8 cellular contexts compared by ENCODE assay signal in genomic region chr2:216109962-216110614, GRCh38. TPM values are rescaled to one million over a fixed set of nuclear protein-coding genes. Genes with fewer than 3 reads are reported as not detected.
DNase-seq lines count a peak whose midpoint lies in the region; ATAC-seq and TF ChIP-seq lines count a peak whose summit lies in the region.

No MANE protein-coding gene starts in this region.

- DNase-seq in DMS114 treated with DMSO at 0.1 percent for 48 hours (lab: John Stamatoyannopoulos, UW; ENCODE audit: unreplicated experiment) (peak; percentile 16), SKM-1 treated with dmso at 0.1 percent for 144 hours (lab: John Stamatoyannopoulos, UW; ENCODE audit: unreplicated experiment) (peak; percentile 54), erythroblast (lab: John Stamatoyannopoulos, UW) (peak; percentile 67 to 72), osteoblast (ENCODE audit: insufficient read length, low spot score, missing footprints) (no peak)

- peak overlapping the region; percentile 96 for H3K27ac ChIP-seq in osteoblast (ENCODE audit: low read depth, low read length)

- H2AFZ ChIP-seq in osteoblast (ENCODE audit: low read length) = no peak overlapping the region

- no peaks in the 10 kb centered on the region for H3K9me3 ChIP-seq in osteoblast (ENCODE audit: low read depth, low read length)

- H3K36me3 ChIP-seq in osteoblast (ENCODE audit: insufficient read depth, low read length) = peaks cover 38% of the 10 kb centered on the region

- H3K27me3 ChIP-seq in osteoblast (ENCODE audit: insufficient read depth, low read length) = no peaks in the 10 kb centered on the region

- peak overlapping the region; percentile 96 for H3K4me3 ChIP-seq in osteoblast (ENCODE audit: insufficient read depth, low read length)

- ATAC-seq in HG03520 (IDR thresholded peaks at IDR 0.05; ENCODE audit: unreplicated experiment) (peak; percentile 26), HG03442 (IDR thresholded peaks at IDR 0.05; ENCODE audit: unreplicated experiment) (no peak), GM19467 (IDR thresholded peaks at IDR 0.05; ENCODE audit: unreplicated experiment) (no peak), HG03159 (IDR thresholded peaks at IDR 0.05; ENCODE audit: unreplicated experiment) (no peak)

- peak; percentile 60 for TF ChIP-seq CTCF in osteoblast (IDR thresholded peaks at IDR 0.05; ENCODE audit: extremely low read depth, low read depth, low read length)

- TF ChIP-seq POLR2A in erythroblast (IDR thresholded peaks at IDR 0.05; ENCODE audit: low read length) = no peak

- H3K4me2 ChIP-seq in osteoblast (ENCODE audit: insufficient read depth, low read length) = peak overlapping the region; percentile 97

- H3K4me1 ChIP-seq in osteoblast (ENCODE audit: insufficient read depth, low read length) = peaks cover 21% of the 10 kb centered on the region

- peaks cover 48% of the 10 kb centered on the region for H3K79me2 ChIP-seq in osteoblast (ENCODE audit: insufficient read depth, low read length)

- peaks cover 21% of the 10 kb centered on the region for H4K20me1 ChIP-seq in osteoblast (ENCODE audit: insufficient read depth, low read length)

RNA-seq across cellular contexts. Expression of gene XRCC5, which starts 0.9 kb away (rescaled TPM):
- total RNA-seq in osteoblast = 203 and 204 TPM in 2 replicates

RNA-seq across cellular contexts. Expression of gene TMEM169, which starts 28.4 kb away (rescaled TPM):
- total RNA-seq in osteoblast = 0.36 and 0.88 TPM in 2 replicates

RNA-seq across cellular contexts. Expression of gene PECR, which starts 28.5 kb away (rescaled TPM):
- total RNA-seq in osteoblast = 9.7 and 10.1 TPM in 2 replicates
